In genomic region chr19:10502524-10503001, GRCh38 we compare ENCODE assay signal across 1 cellular context.
TF ChIP-seq lines count a peak whose summit lies in the region.

No MANE protein-coding gene starts in this region.

TF ChIP-seq in GM12878, 131 proteins besides CTCF, POLR2A, EP300 and RAD21 (continues in another document):
- TF ChIP-seq HDAC6 (IDR thresholded peaks at IDR 0.05; ENCODE audit: unreplicated experiment) = peak; percentile 58
- TF ChIP-seq SMAD5 (IDR thresholded peaks at IDR 0.05; ENCODE audit: low read depth) = no peak
- 0 out of 2 replicates have a peak, but pooled peaks have one; percentile 14 for TF ChIP-seq MXI1 (IDR thresholded peaks at IDR 0.05; ENCODE audit: low read depth, low read length)
- TF ChIP-seq, protein P1, sequence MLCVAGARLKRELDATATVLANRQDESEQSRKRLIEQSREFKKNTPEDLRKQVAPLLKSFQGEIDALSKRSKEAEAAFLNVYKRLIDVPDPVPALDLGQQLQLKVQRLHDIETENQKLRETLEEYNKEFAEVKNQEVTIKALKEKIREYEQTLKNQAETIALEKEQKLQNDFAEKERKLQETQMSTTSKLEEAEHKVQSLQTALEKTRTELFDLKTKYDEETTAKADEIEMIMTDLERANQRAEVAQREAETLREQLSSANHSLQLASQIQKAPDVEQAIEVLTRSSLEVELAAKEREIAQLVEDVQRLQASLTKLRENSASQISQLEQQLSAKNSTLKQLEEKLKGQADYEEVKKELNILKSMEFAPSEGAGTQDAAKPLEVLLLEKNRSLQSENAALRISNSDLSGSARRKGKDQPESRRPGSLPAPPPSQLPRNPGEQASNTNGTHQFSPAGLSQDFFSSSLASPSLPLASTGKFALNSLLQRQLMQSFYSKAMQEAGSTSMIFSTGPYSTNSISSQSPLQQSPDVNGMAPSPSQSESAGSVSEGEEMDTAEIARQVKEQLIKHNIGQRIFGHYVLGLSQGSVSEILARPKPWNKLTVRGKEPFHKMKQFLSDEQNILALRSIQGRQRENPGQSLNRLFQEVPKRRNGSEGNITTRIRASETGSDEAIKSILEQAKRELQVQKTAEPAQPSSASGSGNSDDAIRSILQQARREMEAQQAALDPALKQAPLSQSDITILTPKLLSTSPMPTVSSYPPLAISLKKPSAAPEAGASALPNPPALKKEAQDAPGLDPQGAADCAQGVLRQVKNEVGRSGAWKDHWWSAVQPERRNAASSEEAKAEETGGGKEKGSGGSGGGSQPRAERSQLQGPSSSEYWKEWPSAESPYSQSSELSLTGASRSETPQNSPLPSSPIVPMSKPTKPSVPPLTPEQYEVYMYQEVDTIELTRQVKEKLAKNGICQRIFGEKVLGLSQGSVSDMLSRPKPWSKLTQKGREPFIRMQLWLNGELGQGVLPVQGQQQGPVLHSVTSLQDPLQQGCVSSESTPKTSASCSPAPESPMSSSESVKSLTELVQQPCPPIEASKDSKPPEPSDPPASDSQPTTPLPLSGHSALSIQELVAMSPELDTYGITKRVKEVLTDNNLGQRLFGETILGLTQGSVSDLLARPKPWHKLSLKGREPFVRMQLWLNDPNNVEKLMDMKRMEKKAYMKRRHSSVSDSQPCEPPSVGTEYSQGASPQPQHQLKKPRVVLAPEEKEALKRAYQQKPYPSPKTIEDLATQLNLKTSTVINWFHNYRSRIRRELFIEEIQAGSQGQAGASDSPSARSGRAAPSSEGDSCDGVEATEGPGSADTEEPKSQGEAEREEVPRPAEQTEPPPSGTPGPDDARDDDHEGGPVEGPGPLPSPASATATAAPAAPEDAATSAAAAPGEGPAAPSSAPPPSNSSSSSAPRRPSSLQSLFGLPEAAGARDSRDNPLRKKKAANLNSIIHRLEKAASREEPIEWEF (IDR thresholded peaks at IDR 0.05; ENCODE audit: insufficient replicate concordance, low read depth, low read length) = no peak
- TF ChIP-seq SRF (IDR thresholded peaks at IDR 0.05; ENCODE audit: low read depth in 2 of 2, low read length in 2 of 2) = peak in 1 of 2 experiments; percentile 70; a peak in 2 of 4 replicates
- no peak for TF ChIP-seq IKZF2 (IDR thresholded peaks at IDR 0.05)
- TF ChIP-seq, protein P2, sequence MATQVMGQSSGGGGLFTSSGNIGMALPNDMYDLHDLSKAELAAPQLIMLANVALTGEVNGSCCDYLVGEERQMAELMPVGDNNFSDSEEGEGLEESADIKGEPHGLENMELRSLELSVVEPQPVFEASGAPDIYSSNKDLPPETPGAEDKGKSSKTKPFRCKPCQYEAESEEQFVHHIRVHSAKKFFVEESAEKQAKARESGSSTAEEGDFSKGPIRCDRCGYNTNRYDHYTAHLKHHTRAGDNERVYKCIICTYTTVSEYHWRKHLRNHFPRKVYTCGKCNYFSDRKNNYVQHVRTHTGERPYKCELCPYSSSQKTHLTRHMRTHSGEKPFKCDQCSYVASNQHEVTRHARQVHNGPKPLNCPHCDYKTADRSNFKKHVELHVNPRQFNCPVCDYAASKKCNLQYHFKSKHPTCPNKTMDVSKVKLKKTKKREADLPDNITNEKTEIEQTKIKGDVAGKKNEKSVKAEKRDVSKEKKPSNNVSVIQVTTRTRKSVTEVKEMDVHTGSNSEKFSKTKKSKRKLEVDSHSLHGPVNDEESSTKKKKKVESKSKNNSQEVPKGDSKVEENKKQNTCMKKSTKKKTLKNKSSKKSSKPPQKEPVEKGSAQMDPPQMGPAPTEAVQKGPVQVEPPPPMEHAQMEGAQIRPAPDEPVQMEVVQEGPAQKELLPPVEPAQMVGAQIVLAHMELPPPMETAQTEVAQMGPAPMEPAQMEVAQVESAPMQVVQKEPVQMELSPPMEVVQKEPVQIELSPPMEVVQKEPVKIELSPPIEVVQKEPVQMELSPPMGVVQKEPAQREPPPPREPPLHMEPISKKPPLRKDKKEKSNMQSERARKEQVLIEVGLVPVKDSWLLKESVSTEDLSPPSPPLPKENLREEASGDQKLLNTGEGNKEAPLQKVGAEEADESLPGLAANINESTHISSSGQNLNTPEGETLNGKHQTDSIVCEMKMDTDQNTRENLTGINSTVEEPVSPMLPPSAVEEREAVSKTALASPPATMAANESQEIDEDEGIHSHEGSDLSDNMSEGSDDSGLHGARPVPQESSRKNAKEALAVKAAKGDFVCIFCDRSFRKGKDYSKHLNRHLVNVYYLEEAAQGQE (IDR thresholded peaks at IDR 0.05; ENCODE audit: low read depth, low read length) = no peak
- no peak for TF ChIP-seq SREBF1 (IDR thresholded peaks at IDR 0.05; ENCODE audit: low read length)
- TF ChIP-seq ATF7 (IDR thresholded peaks at IDR 0.05; ENCODE audit: low read depth) = no peak
- TF ChIP-seq, protein P3, sequence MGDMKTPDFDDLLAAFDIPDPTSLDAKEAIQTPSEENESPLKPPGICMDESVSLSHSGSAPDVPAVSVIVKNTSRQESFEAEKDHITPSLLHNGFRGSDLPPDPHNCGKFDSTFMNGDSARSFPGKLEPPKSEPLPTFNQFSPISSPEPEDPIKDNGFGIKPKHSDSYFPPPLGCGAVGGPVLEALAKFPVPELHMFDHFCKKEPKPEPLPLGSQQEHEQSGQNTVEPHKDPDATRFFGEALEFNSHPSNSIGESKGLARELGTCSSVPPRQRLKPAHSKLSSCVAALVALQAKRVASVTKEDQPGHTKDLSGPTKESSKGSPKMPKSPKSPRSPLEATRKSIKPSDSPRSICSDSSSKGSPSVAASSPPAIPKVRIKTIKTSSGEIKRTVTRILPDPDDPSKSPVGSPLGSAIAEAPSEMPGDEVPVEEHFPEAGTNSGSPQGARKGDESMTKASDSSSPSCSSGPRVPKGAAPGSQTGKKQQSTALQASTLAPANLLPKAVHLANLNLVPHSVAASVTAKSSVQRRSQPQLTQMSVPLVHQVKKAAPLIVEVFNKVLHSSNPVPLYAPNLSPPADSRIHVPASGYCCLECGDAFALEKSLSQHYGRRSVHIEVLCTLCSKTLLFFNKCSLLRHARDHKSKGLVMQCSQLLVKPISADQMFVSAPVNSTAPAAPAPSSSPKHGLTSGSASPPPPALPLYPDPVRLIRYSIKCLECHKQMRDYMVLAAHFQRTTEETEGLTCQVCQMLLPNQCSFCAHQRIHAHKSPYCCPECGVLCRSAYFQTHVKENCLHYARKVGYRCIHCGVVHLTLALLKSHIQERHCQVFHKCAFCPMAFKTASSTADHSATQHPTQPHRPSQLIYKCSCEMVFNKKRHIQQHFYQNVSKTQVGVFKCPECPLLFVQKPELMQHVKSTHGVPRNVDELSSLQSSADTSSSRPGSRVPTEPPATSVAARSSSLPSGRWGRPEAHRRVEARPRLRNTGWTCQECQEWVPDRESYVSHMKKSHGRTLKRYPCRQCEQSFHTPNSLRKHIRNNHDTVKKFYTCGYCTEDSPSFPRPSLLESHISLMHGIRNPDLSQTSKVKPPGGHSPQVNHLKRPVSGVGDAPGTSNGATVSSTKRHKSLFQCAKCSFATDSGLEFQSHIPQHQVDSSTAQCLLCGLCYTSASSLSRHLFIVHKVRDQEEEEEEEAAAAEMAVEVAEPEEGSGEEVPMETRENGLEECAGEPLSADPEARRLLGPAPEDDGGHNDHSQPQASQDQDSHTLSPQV (IDR thresholded peaks at IDR 0.05) = peak; percentile 67
- TF ChIP-seq MTA2 (IDR thresholded peaks at IDR 0.05; ENCODE audit: low read depth) = no peak
- TF ChIP-seq ZNF622 (IDR thresholded peaks at IDR 0.05) = no peak
- TF ChIP-seq CEBPZ (IDR thresholded peaks at IDR 0.05; ENCODE audit: low read depth, low read length) = no peak
- TF ChIP-seq MEF2B (IDR thresholded peaks at IDR 0.05; ENCODE audit: partially characterized antibody, poor library complexity, severe bottlenecking) = no peak
- no peak for TF ChIP-seq STAT3 (IDR thresholded peaks at IDR 0.05; ENCODE audit: low read depth, low read length)
- TF ChIP-seq SMC3 (IDR thresholded peaks at IDR 0.05; ENCODE audit: borderline replicate concordance, low read length) = no peak
- TF ChIP-seq RELA (IDR thresholded peaks at IDR 0.05; ENCODE audit: borderline replicate concordance, partially characterized antibody) = no peak
- TF ChIP-seq, protein P4, sequence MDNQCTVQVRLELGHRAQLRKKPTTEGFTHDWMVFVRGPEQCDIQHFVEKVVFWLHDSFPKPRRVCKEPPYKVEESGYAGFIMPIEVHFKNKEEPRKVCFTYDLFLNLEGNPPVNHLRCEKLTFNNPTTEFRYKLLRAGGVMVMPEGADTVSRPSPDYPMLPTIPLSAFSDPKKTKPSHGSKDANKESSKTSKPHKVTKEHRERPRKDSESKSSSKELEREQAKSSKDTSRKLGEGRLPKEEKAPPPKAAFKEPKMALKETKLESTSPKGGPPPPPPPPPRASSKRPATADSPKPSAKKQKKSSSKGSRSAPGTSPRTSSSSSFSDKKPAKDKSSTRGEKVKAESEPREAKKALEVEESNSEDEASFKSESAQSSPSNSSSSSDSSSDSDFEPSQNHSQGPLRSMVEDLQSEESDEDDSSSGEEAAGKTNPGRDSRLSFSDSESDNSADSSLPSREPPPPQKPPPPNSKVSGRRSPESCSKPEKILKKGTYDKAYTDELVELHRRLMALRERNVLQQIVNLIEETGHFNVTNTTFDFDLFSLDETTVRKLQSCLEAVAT (IDR thresholded peaks at IDR 0.05) = no peak
- TF ChIP-seq IKZF1 (conservative IDR thresholded peaks at IDR 0.05) = peak; percentile 90
- TF ChIP-seq BHLHE40 (IDR thresholded peaks at IDR 0.05; ENCODE audit: borderline replicate concordance in 1 of 2, low read depth in 2 of 2, low read length in 1 of 2) = peak; percentile 77 to 96; a peak in 3 of 4 replicates
- no peak for TF ChIP-seq SUZ12 (IDR thresholded peaks at IDR 0.05; ENCODE audit: unreplicated experiment)
- peak; percentile 100 for TF ChIP-seq BACH1 (IDR thresholded peaks at IDR 0.05; ENCODE audit: borderline replicate concordance)
- TF ChIP-seq ESRRA (IDR thresholded peaks at IDR 0.05; ENCODE audit: low read length) = no peak
- no peak for TF ChIP-seq IRF4 (IDR thresholded peaks at IDR 0.05; ENCODE audit: low read depth, low read length)
- peak; percentile 78 for TF ChIP-seq SMARCA5 (IDR thresholded peaks at IDR 0.05)
- TF ChIP-seq, protein P5, sequence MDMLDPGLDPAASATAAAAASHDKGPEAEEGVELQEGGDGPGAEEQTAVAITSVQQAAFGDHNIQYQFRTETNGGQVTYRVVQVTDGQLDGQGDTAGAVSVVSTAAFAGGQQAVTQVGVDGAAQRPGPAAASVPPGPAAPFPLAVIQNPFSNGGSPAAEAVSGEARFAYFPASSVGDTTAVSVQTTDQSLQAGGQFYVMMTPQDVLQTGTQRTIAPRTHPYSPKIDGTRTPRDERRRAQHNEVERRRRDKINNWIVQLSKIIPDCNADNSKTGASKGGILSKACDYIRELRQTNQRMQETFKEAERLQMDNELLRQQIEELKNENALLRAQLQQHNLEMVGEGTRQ (IDR thresholded peaks at IDR 0.05; ENCODE audit: borderline replicate concordance, low read depth, low read length) = no peak
- TF ChIP-seq HCFC1 (IDR thresholded peaks at IDR 0.05; ENCODE audit: low read length) = peak; percentile 43; the same call in 1 of the 2 replicates
- TF ChIP-seq HDGF (IDR thresholded peaks at IDR 0.05) = no peak
- peak; percentile 45 for TF ChIP-seq USF1 (IDR thresholded peaks at IDR 0.05; ENCODE audit: borderline replicate concordance, extremely low read length, insufficient read depth, low read depth, low read length)
- no peak for TF ChIP-seq CHD1 (IDR thresholded peaks at IDR 0.05; ENCODE audit: low read depth, low read length)
- peak; percentile 71 for TF ChIP-seq RUNX3 (IDR thresholded peaks at IDR 0.05; ENCODE audit: low read length)
- peak; percentile 53; the same call in 1 of the 2 replicates for TF ChIP-seq MEF2A (IDR thresholded peaks at IDR 0.05; ENCODE audit: insufficient read depth, low read depth, low read length)
- peak; percentile 93 for TF ChIP-seq TCF12 (IDR thresholded peaks at IDR 0.05; ENCODE audit: low read depth, low read length)
- 0 out of 2 replicates have a peak, but pooled peaks have one; percentile 25 for TF ChIP-seq BCL11A (IDR thresholded peaks at IDR 0.05; ENCODE audit: low read depth, low read length)
- no peak for TF ChIP-seq ASH2L (IDR thresholded peaks at IDR 0.05; ENCODE audit: borderline replicate concordance, low read depth)
- no peak for TF ChIP-seq SKIL (IDR thresholded peaks at IDR 0.05; ENCODE audit: low read depth, poor library complexity, severe bottlenecking)
- peak; percentile 98 for TF ChIP-seq TCF3 (IDR thresholded peaks at IDR 0.05; ENCODE audit: borderline replicate concordance, insufficient read depth, low read depth, low read length)
- TF ChIP-seq POU2F2 (IDR thresholded peaks at IDR 0.05; ENCODE audit: borderline replicate concordance, low read depth, low read length) = peak; percentile 78; the same call in 2 of the 3 replicates
